In the genomic region with DNA sequence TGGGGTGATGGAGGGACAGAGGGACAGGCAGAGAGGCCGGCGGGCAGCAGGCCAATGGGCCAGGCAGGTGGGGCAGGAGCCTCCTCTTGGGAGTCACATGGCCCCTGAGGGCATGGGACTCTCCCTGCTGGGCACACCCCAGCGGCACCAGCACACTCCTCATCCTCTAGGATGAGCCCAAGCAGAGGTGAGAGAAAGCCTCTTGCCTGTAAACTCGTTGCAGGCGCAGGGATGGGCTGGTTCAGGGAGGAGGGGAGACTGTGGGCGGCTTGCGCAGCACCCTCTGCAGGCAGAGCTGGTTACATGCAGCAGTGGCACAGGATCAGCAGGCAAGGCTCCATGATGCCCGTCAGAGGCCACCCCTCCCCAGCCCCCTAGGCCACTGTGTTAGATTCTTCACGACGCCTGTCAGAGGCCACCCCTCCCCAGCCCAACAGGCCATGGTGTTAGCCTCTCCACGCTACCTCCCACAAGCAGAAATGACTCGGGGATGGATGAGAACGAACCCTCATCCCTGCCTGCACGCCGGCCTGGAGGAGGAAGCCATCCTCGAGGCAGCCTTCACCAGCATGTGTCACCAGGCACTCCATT, we compare ENCODE assay signal across 8 cellular contexts.
A peak's percentile ranks its signal among the peaks of the same experiment; 100 is the strongest.
DNase-seq lines count a peak whose midpoint lies in the region; ATAC-seq and TF ChIP-seq lines count a peak whose summit lies in the region.

No MANE protein-coding gene starts in this region.

- TF ChIP-seq CTCF in AG09309 (IDR thresholded peaks at IDR 0.05; ENCODE audit: control insufficient read depth, insufficient read depth, low read depth, low read length, missing control alignments): peak; percentile 31
- TF ChIP-seq CTCF in GM12873 (IDR thresholded peaks at IDR 0.05; ENCODE audit: insufficient read depth, low read depth, low read length, missing control alignments): peak; percentile 63
- TF ChIP-seq CTCF in SU-DHL-6 (IDR thresholded peaks at IDR 0.05; ENCODE audit: insufficient read depth, low read length, poor library complexity, severe bottlenecking): peak; percentile 29

- H3K27me3 ChIP-seq in SU-DHL-6 (ENCODE audit: low read length) (no peaks in the 10 kb centered on the region), iPS DF 6.9 (ENCODE audit: control insufficient read depth, insufficient read depth, low read length) (no peaks in the 10 kb centered on the region)

- ATAC-seq in GM18517 (IDR thresholded peaks at IDR 0.05; ENCODE audit: unreplicated experiment): no peak
- no peak for ATAC-seq in HG02870 (IDR thresholded peaks at IDR 0.05; ENCODE audit: unreplicated experiment)
- ATAC-seq in GM21367 (IDR thresholded peaks at IDR 0.05; ENCODE audit: unreplicated experiment): no peak

- H3K36me3 ChIP-seq in SU-DHL-6 (ENCODE audit: low read length) (no peaks in the 10 kb centered on the region), iPS DF 6.9 (ENCODE audit: control insufficient read depth, insufficient read depth, low read length) (no peaks in the 10 kb centered on the region)

- H3K9me3 ChIP-seq in SU-DHL-6 (ENCODE audit: insufficient read depth, low read length) (no peaks in the 10 kb centered on the region), iPS DF 6.9 (ENCODE audit: control insufficient read depth, insufficient read depth, low read length) (no peaks in the 10 kb centered on the region)

- no peaks in the 10 kb centered on the region for H3K79me2 ChIP-seq in SU-DHL-6 (ENCODE audit: insufficient read depth, low read length)

- DNase-seq in AG09309 (ENCODE audit: low read depth): no peak
- peak; percentile 58 for DNase-seq in iPS DF 6.9 (ENCODE audit: low read depth, low spot score)
- DNase-seq in NCI-H128 (lab: John Stamatoyannopoulos, UW; ENCODE audit: unreplicated experiment): no peak

- H3K27ac ChIP-seq in SU-DHL-6 (ENCODE audit: low read depth, low read length) (no peak overlapping the region), iPS DF 6.9 (ENCODE audit: low read length) (no peak overlapping the region)

- no peak overlapping the region for H3K4me3 ChIP-seq in AG09309 (ENCODE audit: control insufficient read depth, low read depth, low read length)
- H3K4me3 ChIP-seq in SU-DHL-6 (ENCODE audit: insufficient read depth, low read length, poor library complexity, severe bottlenecking): no peak overlapping the region
- H3K4me3 ChIP-seq in iPS DF 6.9 (ENCODE audit: low read length): no peak overlapping the region

- H3K9ac ChIP-seq in SU-DHL-6 (ENCODE audit: low read length): no peak overlapping the region

- H3K9me2 ChIP-seq in SU-DHL-6 (replicated peaks; ENCODE audit: insufficient read depth, low read length): no peaks in the 10 kb centered on the region

- H3F3A ChIP-seq in SU-DHL-6 (ENCODE audit: insufficient read depth): no peaks in the 10 kb centered on the region

- H2AFZ ChIP-seq in SU-DHL-6 (ENCODE audit: low read depth, low read length, severe bottlenecking): no peak overlapping the region

- no peak overlapping the region for H3K4me2 ChIP-seq in SU-DHL-6 (ENCODE audit: low read depth, low read length, poor library complexity, severe bottlenecking)

- no peaks in the 10 kb centered on the region for H4K20me1 ChIP-seq in SU-DHL-6 (ENCODE audit: low read depth, low read length)

- peaks cover 1% of the 10 kb centered on the region; the same call in 1 of the 2 replicates for H3K4me1 ChIP-seq in iPS DF 6.9 (ENCODE audit: control insufficient read depth, insufficient read depth, low read length)

- no CpG with 5 or more reads among the region's 16 CpGs for WGBS in iPS DF 6.9 (ENCODE audit: insufficient coverage, insufficient read length)
